1 cellular context compared by ENCODE assay signal in the genomic region with DNA sequence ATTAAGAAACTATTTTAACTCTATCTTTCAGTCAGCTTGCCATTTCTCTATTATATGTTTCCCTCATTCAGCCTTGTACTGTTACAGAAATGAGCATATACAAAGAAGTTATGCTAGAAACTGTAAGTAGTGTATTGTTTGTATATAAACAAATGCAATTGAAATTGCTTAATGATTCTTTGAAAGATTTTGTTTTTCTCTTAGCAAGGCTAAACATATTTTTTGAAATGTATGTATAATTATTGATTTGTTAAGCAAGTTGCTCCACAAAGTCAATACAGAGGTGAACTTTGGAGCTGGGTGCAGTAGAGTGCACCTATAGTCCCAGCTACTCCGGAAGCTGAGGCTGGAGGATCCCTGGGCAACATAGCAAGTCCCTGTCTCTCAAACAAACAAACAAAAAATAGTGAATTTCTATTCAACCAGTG.
TF ChIP-seq lines count a peak whose summit lies in the region.

No MANE protein-coding gene starts in this region.

TF ChIP-seq in liver, 16 proteins besides CTCF, POLR2A, EP300 and RAD21 (continued from another document):
- TF ChIP-seq, protein P1, sequence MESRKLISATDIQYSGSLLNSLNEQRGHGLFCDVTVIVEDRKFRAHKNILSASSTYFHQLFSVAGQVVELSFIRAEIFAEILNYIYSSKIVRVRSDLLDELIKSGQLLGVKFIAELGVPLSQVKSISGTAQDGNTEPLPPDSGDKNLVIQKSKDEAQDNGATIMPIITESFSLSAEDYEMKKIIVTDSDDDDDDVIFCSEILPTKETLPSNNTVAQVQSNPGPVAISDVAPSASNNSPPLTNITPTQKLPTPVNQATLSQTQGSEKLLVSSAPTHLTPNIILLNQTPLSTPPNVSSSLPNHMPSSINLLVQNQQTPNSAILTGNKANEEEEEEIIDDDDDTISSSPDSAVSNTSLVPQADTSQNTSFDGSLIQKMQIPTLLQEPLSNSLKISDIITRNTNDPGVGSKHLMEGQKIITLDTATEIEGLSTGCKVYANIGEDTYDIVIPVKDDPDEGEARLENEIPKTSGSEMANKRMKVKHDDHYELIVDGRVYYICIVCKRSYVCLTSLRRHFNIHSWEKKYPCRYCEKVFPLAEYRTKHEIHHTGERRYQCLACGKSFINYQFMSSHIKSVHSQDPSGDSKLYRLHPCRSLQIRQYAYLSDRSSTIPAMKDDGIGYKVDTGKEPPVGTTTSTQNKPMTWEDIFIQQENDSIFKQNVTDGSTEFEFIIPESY (IDR thresholded peaks at IDR 0.05) = peak; percentile 22
- peak; percentile 66 to 84 for TF ChIP-seq RXRA (IDR thresholded peaks at IDR 0.05)
- peak; percentile 58 for TF ChIP-seq YY1 (IDR thresholded peaks at IDR 0.05)
